In genomic region chr14:58663494-58664111, GRCh38 we compare ENCODE assay signal across 11 cellular contexts. TPM values are rescaled to one million over a fixed set of nuclear protein-coding genes. Genes with fewer than 3 reads are reported as not detected.
DNase-seq lines count a peak whose midpoint lies in the region; ATAC-seq and TF ChIP-seq lines count a peak whose summit lies in the region.
"Had no signal": no experiment of that assay in that cellular context is flagged by ENCODE, and none has a peak within 500 bp of the region (broad histone marks: within the 10 kb centered on the region; RNA-seq: fewer than 3 reads in every experiment).

No MANE protein-coding gene starts in this region.

- H3K27me3 ChIP-seq in BE2C, result no peaks in the 10 kb centered on the region
- H3K27me3 ChIP-seq: right lobe of liver, thyroid gland had no signal

- peak; percentile 51 for DNase-seq in BE2C
- peak; percentile 60 for DNase-seq in NCI-H1092 treated with DMSO at 0.1 percent for 48 hours (lab: John Stamatoyannopoulos, UW)
- peak; percentile 51 for DNase-seq in SK-N-DZ (ENCODE audit: low spot score)
- DNase-seq in kidney glomerular epithelial cell (lab: John Stamatoyannopoulos, UW), result peak; percentile 96
- no peak for DNase-seq in stimulated activated CD4-positive, alpha-beta T cell treated with anti-CD3 and anti-CD28 coated beads, Interleukin-2, amount 100 ng/mL, for 24 hours
- no peak for DNase-seq in G401 (ENCODE audit: low spot score)
- DNase-seq: DND-41, right lobe of liver had no signal

- no peaks in the 10 kb centered on the region for H3K9me3 ChIP-seq in BE2C
- H3K9me3 ChIP-seq: right lobe of liver, thyroid gland had no signal

- H3K36me3 ChIP-seq in BE2C, result no peaks in the 10 kb centered on the region
- H3K36me3 ChIP-seq: right lobe of liver, thyroid gland had no signal

- in situ Hi-C loops in G401 (cut with HindIII; ENCODE audit: low sequenced_read_pairs), result no loop called here

- TF ChIP-seq CTCF in BE2C (IDR thresholded peaks at IDR 0.05; ENCODE audit: low read depth, low read length), result no peak

- H3K4me3 ChIP-seq in BE2C (ENCODE audit: low read depth, low read length), result no peak overlapping the region
- H3K4me3 ChIP-seq: right lobe of liver, thyroid gland had no signal

- H3K4me1 ChIP-seq in BE2C, result no peaks in the 10 kb centered on the region
- H3K4me1 ChIP-seq: right lobe of liver had no signal

- ATAC-seq in HG03460 (IDR thresholded peaks at IDR 0.05; ENCODE audit: unreplicated experiment) (no peak), HG03175 (IDR thresholded peaks at IDR 0.05; ENCODE audit: unreplicated experiment) (no peak)

RNA-seq across cellular contexts. Expression of gene DACT1, which starts 25.8 kb away (rescaled TPM):
- not detected for polyA plus RNA-seq in BE2C (2012; ENCODE audit: insufficient read depth, insufficient read length, low read depth)
- polyA plus RNA-seq in SK-N-DZ (2014; cell fraction: cytosol; rRNA removed), result 16.7 and 17.0 TPM in 2 replicates
- polyA plus RNA-seq in SK-N-DZ (2014; cell fraction: nucleus; rRNA removed), result 10.3 and 14.5 TPM in 2 replicates
- 0.03 TPM in 1 of 2 replicates, not detected in the other for total RNA-seq in G401 (2014; rRNA removed; shearing (Covaris generic))

Comparison
In these comparisons a context has a peak if more than half of its experiments do, and no peak if none do; other contexts are left out.
1. DNase-seq: peak in BE2C (single experiment), NCI-H1092 treated with DMSO at 0.1 percent for 48 hours (single experiment), SK-N-DZ (single experiment) and kidney glomerular epithelial cell (single experiment); none in stimulated activated CD4-positive, alpha-beta T cell treated with anti-CD3 and anti-CD28 coated beads, Interleukin-2, amount 100 ng/mL, for 24 hours (0 of 2) and G401 (single experiment).